ENCODE assay signal across 20 cellular contexts in genomic region chr13:98233127-98233526, GRCh38. TPM values are rescaled to one million over a fixed set of nuclear protein-coding genes. Genes with fewer than 3 reads are reported as not detected.
"Had no signal": no experiment of that assay in that cellular context is flagged by ENCODE, and none has a peak within 500 bp of the region (broad histone marks: within the 10 kb centered on the region; RNA-seq: fewer than 3 reads in every experiment).

No MANE protein-coding gene starts in this region.

- H3K36me3 Mint-ChIP-seq: activated CD4-positive, alpha-beta memory T cell treated with anti-CD3 and anti-CD28 coated beads for 36 hours; memory B cell had no signal

- H3K4me1 Mint-ChIP-seq: memory B cell; stimulated activated naive B cell treated with anti-CD40 and anti-IgM and Interleukin-4, amounts not matched to agents 10 μg/mL and 1 μg/mL and 100 μg/mL, for 72 hours had no signal

- H3K27ac Mint-ChIP-seq: activated CD4-positive, alpha-beta memory T cell treated with anti-CD3 and anti-CD28 coated beads for 36 hours; activated naive CD4-positive, alpha-beta T cell treated with anti-CD3 and anti-CD28 coated beads, Interleukin-2, amount 50 U/mL, for 72 hours; memory B cell; stimulated activated naive B cell treated with anti-CD40 and anti-IgM and Interleukin-4, amounts not matched to agents 10 μg/mL and 1 μg/mL and 100 μg/mL, for 72 hours; T-helper 2 cell treated with Interferon-gamma antibody and Interleukin-4, amounts not matched to agents 5 μg/mL and 100 μg/mL, for 36 hours had no signal

- H3K9me3 ChIP-seq: right atrium auricular region had no signal

- H3K27ac ChIP-seq: right atrium auricular region, spleen had no signal

- H3K27me3 ChIP-seq: right atrium auricular region, spleen had no signal

- H3K4me1 ChIP-seq: right atrium auricular region, spleen had no signal

- DNase-seq: activated CD4-positive, alpha-beta memory T cell treated with anti-CD3 and anti-CD28 coated beads for 36 hours; activated CD4-positive, alpha-beta T cell treated with anti-CD3 and anti-CD28 coated beads for 1 hour; activated effector memory CD4-positive, alpha-beta T cell treated with anti-CD3 and anti-CD28 coated beads, Interleukin-2, amount 50 U/mL, for 16 hours; activated T-cell treated with anti-CD3 and anti-CD28 coated beads, Interleukin-2, amount 50 U/mL, for 4 hours; cerebellar nuclear complex; hippocampal formation; left colon; spleen; stimulated activated CD4-positive, alpha-beta T cell treated with anti-CD3 and anti-CD28 coated beads, Interleukin-1b, Interleukin-23, amount 100 ng/mL, for 48 hours; stimulated activated naive B cell treated with anti-CD40 and anti-IgM and Interleukin-4, amounts not matched to agents 10 μg/mL and 1 μg/mL and 100 μg/mL, for 72 hours; trophoblast cell had no signal

- H3K9me3 Mint-ChIP-seq: T-helper 2 cell treated with Interferon-gamma antibody and Interleukin-4, amounts not matched to agents 5 μg/mL and 100 μg/mL, for 36 hours had no signal

- H3K36me3 ChIP-seq: right atrium auricular region, spleen had no signal

- H3K4me3 Mint-ChIP-seq: activated CD4-positive, alpha-beta memory T cell treated with anti-CD3 and anti-CD28 coated beads for 36 hours; activated T-cell treated with anti-CD3 and anti-CD28 coated beads, Interleukin-2, amount 50 U/mL, for 4 hours; memory B cell; stimulated activated naive B cell treated with anti-CD40 and anti-IgM and Interleukin-4, amounts not matched to agents 10 μg/mL and 1 μg/mL and 100 μg/mL, for 72 hours; T-helper 2 cell treated with Interferon-gamma antibody and Interleukin-4, amounts not matched to agents 5 μg/mL and 100 μg/mL, for 36 hours had no signal

- H3K4me3 ChIP-seq: right atrium auricular region, spleen had no signal

- ATAC-seq: activated naive CD4-positive, alpha-beta T cell treated with anti-CD3 and anti-CD28 coated beads, Interleukin-2, amount 50 U/mL, for 72 hours; activated T-cell treated with anti-CD3 and anti-CD28 coated beads, Interleukin-2, amount 50 U/mL, for 4 hours; esophagus mucosa; left colon; stimulated activated naive B cell treated with anti-CD40 and anti-IgM and Interleukin-4, amounts not matched to agents 10 μg/mL and 1 μg/mL and 100 μg/mL, for 72 hours had no signal

RNA-seq across cellular contexts. Expression of gene RNF113B, which starts 56.1 kb away (rescaled TPM):
- total RNA-seq: activated CD4-positive, alpha-beta memory T cell treated with anti-CD3 and anti-CD28 coated beads for 36 hours; activated naive CD4-positive, alpha-beta T cell treated with anti-CD3 and anti-CD28 coated beads, Interleukin-2, amount 50 U/mL, for 72 hours; activated T-cell treated with anti-CD3 and anti-CD28 coated beads, Interleukin-2, amount 50 U/mL, for 4 hours; dermis microvascular lymphatic vessel endothelial cell; esophagus mucosa; glomerular endothelial cell; left colon; right atrium auricular region; spleen; subcutaneous adipose tissue had no signal
- polyA plus RNA-seq: neural cell, spleen had no signal
